In genomic region chr16:24332178-24332577, GRCh38 we compare ENCODE assay signal across 38 cellular contexts.
"Had no signal": no experiment of that assay in that cellular context is flagged by ENCODE, and none has a peak within 500 bp of the region (broad histone marks: within the 10 kb centered on the region; RNA-seq: fewer than 3 reads in every experiment).

No MANE protein-coding gene starts in this region.

- H3K4me1 ChIP-seq: adrenal gland, ascending aorta, body of pancreas, breast epithelium had no signal

- DNase-seq: activated effector memory CD4-positive, alpha-beta T cell treated with anti-CD3 and anti-CD28 coated beads, Interleukin-2, amount 50 U/mL, for 16 hours; activated effector memory CD4-positive, alpha-beta T cell treated with Interleukin-2 at 50 U/mL for 16 hours; activated gamma-delta T cell; activated gamma-delta T cell treated with Interleukin-2 at 50 U/mL for 16 hours; activated naive CD4-positive, alpha-beta T cell; activated naive CD4-positive, alpha-beta T cell treated with anti-CD3 and anti-CD28 coated beads for 36 hours; activated naive CD4-positive, alpha-beta T cell treated with anti-CD3 and anti-CD28 coated beads, Interleukin-2, amount 10 ng/mL, durations not matched to agents 7 days and 5 days; activated naive CD4-positive, alpha-beta T cell treated with anti-CD3 and anti-CD28 coated beads, Interleukin-2, amount 50 U/mL, for 16 hours; activated naive CD4-positive, alpha-beta T cell treated with Interleukin-2 at 50 U/mL for 16 hours; activated naive CD8-positive, alpha-beta T cell treated with anti-CD3 and anti-CD28 coated beads for 36 hours; activated naive CD8-positive, alpha-beta T cell treated with anti-CD3 and anti-CD28 coated beads, Interleukin-2, amount 10 ng/mL, durations not matched to agents 7 days and 5 days; activated naive CD8-positive, alpha-beta T cell treated with anti-CD3 and anti-CD28 coated beads, Interleukin-2, amount 50 U/mL, for 24 hours; activated T-cell treated with anti-CD3 and anti-CD28 coated beads, Interleukin-2, amount 50 U/mL, for 1 hour; activated T-cell treated with anti-CD3 and anti-CD28 coated beads, Interleukin-2, amount 50 U/mL, for 24 hours; activated T-cell treated with anti-CD3 and anti-CD28 coated beads, Interleukin-2, amount 50 U/mL, for 4 hours; activated T-cell treated with anti-CD3 and anti-CD28 coated beads, Interleukin-2, amount 50 U/mL, for 48 hours; activated T-cell treated with anti-CD3 and anti-CD28 coated beads, Interleukin-2, amount 50 U/mL, for 72 hours; adrenal gland; amniotic stem cell; anterior cingulate cortex; aorta; body of pancreas; brain microvascular endothelial cell; central memory CD4-positive, alpha-beta T cell; cerebellar nuclear complex had no signal

- ATAC-seq: activated naive CD4-positive, alpha-beta T cell treated with anti-CD3 and anti-CD28 coated beads, Interleukin-2, amount 50 U/mL, for 72 hours; activated naive CD8-positive, alpha-beta T cell treated with anti-CD3 and anti-CD28 coated beads, Interleukin-2, amount 50 U/mL, for 24 hours; activated T-cell treated with anti-CD3 and anti-CD28 coated beads, Interleukin-2, amount 50 U/mL, for 4 hours; activated T-cell treated with anti-CD3 and anti-CD28 coated beads, Interleukin-2, amount 50 U/mL, for 72 hours; activated T-helper 17 cell treated with anti-CD3 and anti-CD28 coated beads, Interleukin-2, amount 50 U/mL, for 72 hours; body of pancreas had no signal

- H3K27ac ChIP-seq: adrenal gland, ascending aorta, body of pancreas, brain microvascular endothelial cell, breast epithelium, cardiac muscle cell had no signal

- H3K36me3 ChIP-seq: adrenal gland, ascending aorta, brain microvascular endothelial cell, breast epithelium, cardiac muscle cell had no signal

- H3K4me3 ChIP-seq: adrenal gland, ascending aorta, body of pancreas, breast epithelium, cardiac muscle cell had no signal

- H3K27ac Mint-ChIP-seq: activated naive CD4-positive, alpha-beta T cell treated with anti-CD3 and anti-CD28 coated beads for 36 hours; activated naive CD4-positive, alpha-beta T cell treated with anti-CD3 and anti-CD28 coated beads, Interleukin-2, amount 10 ng/mL, durations not matched to agents 7 days and 5 days; activated naive CD4-positive, alpha-beta T cell treated with anti-CD3 and anti-CD28 coated beads, Interleukin-2, amount 50 U/mL, for 24 hours; activated naive CD4-positive, alpha-beta T cell treated with anti-CD3 and anti-CD28 coated beads, Interleukin-2, amount 50 U/mL, for 72 hours; activated naive CD8-positive, alpha-beta T cell; activated naive CD8-positive, alpha-beta T cell treated with anti-CD3 and anti-CD28 coated beads for 36 hours; activated naive CD8-positive, alpha-beta T cell treated with anti-CD3 and anti-CD28 coated beads, Interleukin-2, amount 10 ng/mL, durations not matched to agents 7 days and 5 days; activated naive CD8-positive, alpha-beta T cell treated with anti-CD3 and anti-CD28 coated beads, Interleukin-2, amount 50 U/mL, for 24 hours; activated T-cell treated with anti-CD3 and anti-CD28 coated beads, Interleukin-2, amount 50 U/mL, for 24 hours; activated T-cell treated with anti-CD3 and anti-CD28 coated beads, Interleukin-2, amount 50 U/mL, for 72 hours; activated T-helper 1 cell treated with anti-CD3 and anti-CD28 coated beads, Interleukin-12 subunit alpha, Interleukin-12 subunit beta, Interleukin-2, Interleukin-4 antibody, amounts not matched to agents 30 ng/mL and 10 ng/mL and 1 ng/mL, durations not matched to agents 14 hours and 24 hours and 36 hours; activated T-helper 17 cell treated with anti-CD3 and anti-CD28 coated beads, Interleukin-2, amount 50 U/mL, for 72 hours; activated T-helper 2 cell treated with anti-CD3 and anti-CD28 coated beads, Interferon-gamma antibody, Interleukin-2, Interleukin-4, amounts not matched to agents 10 μg/mL and 5 μg/mL and 100 μg/mL, durations not matched to agents 14 hours and 24 hours and 36 hours had no signal

- H3K9me3 ChIP-seq: adrenal gland, ascending aorta, body of pancreas had no signal

- H3K9me3 Mint-ChIP-seq: activated T-cell treated with anti-CD3 and anti-CD28 coated beads, Interleukin-2, amount 50 U/mL, for 4 hours; activated T-cell treated with anti-CD3 and anti-CD28 coated beads, Interleukin-2, amount 50 U/mL, for 72 hours; activated T-helper 17 cell treated with anti-CD3 and anti-CD28 coated beads, Interleukin-2, amount 50 U/mL, for 72 hours had no signal

- H3K4me1 Mint-ChIP-seq: activated naive CD4-positive, alpha-beta T cell treated with anti-CD3 and anti-CD28 coated beads, Interleukin-2, amount 10 ng/mL, durations not matched to agents 7 days and 5 days; activated naive CD4-positive, alpha-beta T cell treated with anti-CD3 and anti-CD28 coated beads, Interleukin-2, amount 50 U/mL, for 24 hours; activated naive CD8-positive, alpha-beta T cell treated with anti-CD3 and anti-CD28 coated beads for 36 hours; activated naive CD8-positive, alpha-beta T cell treated with anti-CD3 and anti-CD28 coated beads, Interleukin-2, amount 10 ng/mL, durations not matched to agents 7 days and 5 days; activated naive CD8-positive, alpha-beta T cell treated with anti-CD3 and anti-CD28 coated beads, Interleukin-2, amount 50 U/mL, for 24 hours; activated T-helper 17 cell treated with anti-CD3 and anti-CD28 coated beads, Interleukin-2, amount 50 U/mL, for 72 hours; central memory CD8-positive, alpha-beta T cell had no signal

- H3K27me3 ChIP-seq: adrenal gland, ascending aorta, body of pancreas, brain microvascular endothelial cell, breast epithelium had no signal

- H3K36me3 Mint-ChIP-seq: activated naive CD4-positive, alpha-beta T cell treated with anti-CD3 and anti-CD28 coated beads, Interleukin-2, amount 10 ng/mL, durations not matched to agents 7 days and 5 days; activated naive CD4-positive, alpha-beta T cell treated with anti-CD3 and anti-CD28 coated beads, Interleukin-2, amount 50 U/mL, for 24 hours; activated naive CD8-positive, alpha-beta T cell; activated naive CD8-positive, alpha-beta T cell treated with anti-CD3 and anti-CD28 coated beads for 36 hours; activated naive CD8-positive, alpha-beta T cell treated with anti-CD3 and anti-CD28 coated beads, Interleukin-2, amount 10 ng/mL, durations not matched to agents 7 days and 5 days; brain had no signal

- H3K4me3 Mint-ChIP-seq: activated naive CD4-positive, alpha-beta T cell treated with anti-CD3 and anti-CD28 coated beads for 36 hours; activated naive CD4-positive, alpha-beta T cell treated with anti-CD3 and anti-CD28 coated beads, Interleukin-2, amount 10 ng/mL, durations not matched to agents 7 days and 5 days; activated naive CD4-positive, alpha-beta T cell treated with anti-CD3 and anti-CD28 coated beads, Interleukin-2, amount 50 U/mL, for 24 hours; activated naive CD8-positive, alpha-beta T cell; activated naive CD8-positive, alpha-beta T cell treated with anti-CD3 and anti-CD28 coated beads for 36 hours; activated naive CD8-positive, alpha-beta T cell treated with anti-CD3 and anti-CD28 coated beads, Interleukin-2, amount 10 ng/mL, durations not matched to agents 7 days and 5 days; activated naive CD8-positive, alpha-beta T cell treated with anti-CD3 and anti-CD28 coated beads, Interleukin-2, amount 50 U/mL, for 24 hours; activated T-cell treated with anti-CD3 and anti-CD28 coated beads, Interleukin-2, amount 50 U/mL, for 24 hours; activated T-cell treated with anti-CD3 and anti-CD28 coated beads, Interleukin-2, amount 50 U/mL, for 4 hours; activated T-cell treated with anti-CD3 and anti-CD28 coated beads, Interleukin-2, amount 50 U/mL, for 72 hours; activated T-helper 1 cell treated with anti-CD3 and anti-CD28 coated beads, Interleukin-12 subunit alpha, Interleukin-12 subunit beta, Interleukin-2, Interleukin-4 antibody, amounts not matched to agents 30 ng/mL and 10 ng/mL and 1 ng/mL, durations not matched to agents 14 hours and 24 hours and 36 hours; activated T-helper 17 cell treated with anti-CD3 and anti-CD28 coated beads, Interleukin-2, amount 50 U/mL, for 72 hours; central memory CD8-positive, alpha-beta T cell had no signal

- FAIRE-seq: astrocyte, bronchial epithelial cell had no signal

- H3K27me3 Mint-ChIP-seq: activated naive CD4-positive, alpha-beta T cell treated with anti-CD3 and anti-CD28 coated beads, Interleukin-2, amount 10 ng/mL, durations not matched to agents 7 days and 5 days; activated naive CD8-positive, alpha-beta T cell treated with anti-CD3 and anti-CD28 coated beads, Interleukin-2, amount 50 U/mL, for 24 hours; activated T-cell treated with anti-CD3 and anti-CD28 coated beads, Interleukin-2, amount 50 U/mL, for 24 hours; activated T-helper 17 cell treated with anti-CD3 and anti-CD28 coated beads, Interleukin-2, amount 50 U/mL, for 72 hours had no signal
